10 cellular contexts compared by ENCODE assay signal in the genomic region with DNA sequence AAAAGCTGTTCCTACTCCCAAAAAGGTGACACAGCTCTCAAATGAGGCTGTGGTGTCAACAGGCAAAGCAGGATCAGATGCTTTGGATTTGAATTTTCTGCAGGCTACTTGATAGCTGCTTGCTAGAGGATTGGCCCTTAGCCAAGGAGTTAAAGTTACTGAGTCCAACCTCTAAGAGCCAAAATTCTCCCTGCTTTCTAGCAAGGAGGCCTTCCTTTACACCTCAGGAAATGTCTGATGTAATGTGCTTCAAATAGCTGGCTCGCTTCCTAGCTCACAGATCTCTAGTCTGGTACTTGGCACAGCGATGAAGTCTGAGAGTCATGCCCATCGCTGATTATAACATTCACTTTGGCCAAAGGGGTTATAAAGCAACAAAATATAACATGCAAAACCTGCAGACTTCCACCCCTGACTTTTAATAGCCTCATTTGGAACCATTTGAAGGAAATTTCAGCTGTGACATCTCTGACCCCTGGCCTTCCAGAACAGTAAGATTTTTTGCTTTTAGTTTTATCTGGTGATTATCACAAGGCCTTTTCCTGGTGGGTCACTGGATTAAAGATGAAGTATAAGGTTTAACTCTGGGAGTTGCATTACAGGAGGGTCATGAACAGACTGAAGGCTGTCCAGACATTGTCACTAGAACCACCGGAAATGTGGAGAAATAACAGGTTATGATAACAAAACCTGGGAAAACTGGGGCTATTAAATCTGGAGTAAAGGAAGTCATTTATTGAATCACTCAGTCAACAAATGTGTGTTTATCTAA.
DNase-seq lines count a peak whose midpoint lies in the region; ATAC-seq, FAIRE-seq and TF ChIP-seq lines count a peak whose summit lies in the region.
"Had no signal": no experiment of that assay in that cellular context is flagged by ENCODE, and none has a peak within 500 bp of the region (broad histone marks: within the 10 kb centered on the region; RNA-seq: fewer than 3 reads in every experiment).

No MANE protein-coding gene starts in this region.

- peaks cover 0 to 8% of the 10 kb centered on the region in 2 donors for H3K27me3 Mint-ChIP-seq in stimulated activated naive B cell treated with anti-CD40 and anti-IgM and Interleukin-4, amounts not matched to agents 10 μg/mL and 1 μg/mL and 100 μg/mL, for 72 hours
- H3K27me3 Mint-ChIP-seq in activated CD4-positive, alpha-beta T cell treated with anti-CD3 and anti-CD28 coated beads, Interleukin-2, amount 10 ng/mL, durations not matched to agents 24 days and 14 days: no peaks in the 10 kb centered on the region

- H3K9me3 Mint-ChIP-seq in stimulated activated naive B cell treated with anti-CD40 and anti-IgM and Interleukin-4, amounts not matched to agents 10 μg/mL and 1 μg/mL and 100 μg/mL, for 72 hours: no peaks in the 10 kb centered on the region
- no peaks in the 10 kb centered on the region for H3K9me3 Mint-ChIP-seq in activated CD4-positive, alpha-beta T cell treated with anti-CD3 and anti-CD28 coated beads, Interleukin-2, amount 10 ng/mL, durations not matched to agents 24 days and 14 days

- H3K4me3 ChIP-seq in retinal pigment epithelial cell (ENCODE audit: low read length): no peak overlapping the region

- no peak overlapping the region for H3K27ac Mint-ChIP-seq in stimulated activated naive B cell treated with anti-CD40 and anti-IgM and Interleukin-4, amounts not matched to agents 10 μg/mL and 1 μg/mL and 100 μg/mL, for 72 hours
- H3K27ac Mint-ChIP-seq in activated CD4-positive, alpha-beta T cell treated with anti-CD3 and anti-CD28 coated beads, Interleukin-2, amount 10 ng/mL, durations not matched to agents 24 days and 14 days: no peak overlapping the region

- DNase-seq in GM18507 (ENCODE audit: extremely low spot score, insufficient read length, low read depth): no peak
- peak; percentile 18 for DNase-seq in RPMI7951 (ENCODE audit: low read depth)
- DNase-seq in fibroblast of the conjunctiva (ENCODE audit: low read depth): peak; percentile 97
- DNase-seq in retinal pigment epithelial cell (ENCODE audit: low read depth): peak; percentile 98
- DNase-seq in stimulated activated naive B cell treated with anti-CD40 and anti-IgM and Interleukin-4, amounts not matched to agents 10 μg/mL and 1 μg/mL and 100 μg/mL, for 72 hours: no peak
- no peak for DNase-seq in activated CD4-positive, alpha-beta T cell treated with anti-CD3 and anti-CD28 coated beads, Interleukin-2, amount 10 ng/mL, durations not matched to agents 24 days and 14 days
- DNase-seq in activated CD4-positive, CD25-positive, alpha-beta regulatory T cell treated with anti-CD3 and anti-CD28 coated beads, Interleukin-2, amount 50 U/mL, for 72 hours: no peak
- DNase-seq: islet precursor cell had no signal

- peak; percentile 15 for FAIRE-seq in GM18507 (lab: Jason Lieb, UNC)
- FAIRE-seq: GM12892 had no signal

- ATAC-seq in stimulated activated naive B cell treated with anti-CD40 and anti-IgM and Interleukin-4, amounts not matched to agents 10 μg/mL and 1 μg/mL and 100 μg/mL, for 72 hours (replicated peaks): no peak
- no peak for ATAC-seq in GM19395 (IDR thresholded peaks at IDR 0.05; ENCODE audit: unreplicated experiment)

- TF ChIP-seq CTCF in retinal pigment epithelial cell (conservative IDR thresholded peaks at IDR 0.05; ENCODE audit: low read depth, low read length): no peak

- H3K4me3 Mint-ChIP-seq in stimulated activated naive B cell treated with anti-CD40 and anti-IgM and Interleukin-4, amounts not matched to agents 10 μg/mL and 1 μg/mL and 100 μg/mL, for 72 hours: no peak overlapping the region
- no peak overlapping the region for H3K4me3 Mint-ChIP-seq in activated CD4-positive, alpha-beta T cell treated with anti-CD3 and anti-CD28 coated beads, Interleukin-2, amount 10 ng/mL, durations not matched to agents 24 days and 14 days

- peaks cover 0 to 4% of the 10 kb centered on the region in 2 donors for H3K36me3 Mint-ChIP-seq in stimulated activated naive B cell treated with anti-CD40 and anti-IgM and Interleukin-4, amounts not matched to agents 10 μg/mL and 1 μg/mL and 100 μg/mL, for 72 hours
- no peaks in the 10 kb centered on the region for H3K36me3 Mint-ChIP-seq in activated CD4-positive, alpha-beta T cell treated with anti-CD3 and anti-CD28 coated beads, Interleukin-2, amount 10 ng/mL, durations not matched to agents 24 days and 14 days (ENCODE audit: low read depth)

- intact Hi-C loops in activated CD4-positive, alpha-beta T cell treated with anti-CD3 and anti-CD28 coated beads, Interleukin-2, amount 10 ng/mL, durations not matched to agents 24 days and 14 days (cut with micrococcal nuclease): loop anchor here (2.0 kb wide), 1 partner anchor 101 kb away; no protein-coding TSS in a partner anchor

- peaks cover 3 to 16% of the 10 kb centered on the region in 2 donors for H3K4me1 Mint-ChIP-seq in stimulated activated naive B cell treated with anti-CD40 and anti-IgM and Interleukin-4, amounts not matched to agents 10 μg/mL and 1 μg/mL and 100 μg/mL, for 72 hours
- H3K4me1 Mint-ChIP-seq in activated CD4-positive, alpha-beta T cell treated with anti-CD3 and anti-CD28 coated beads, Interleukin-2, amount 10 ng/mL, durations not matched to agents 24 days and 14 days: peaks cover 2% of the 10 kb centered on the region

Comparison
In these comparisons a context has a peak if more than half of its experiments do, and no peak if none do; other contexts are left out.
1. DNase-seq: peak in RPMI7951 (single experiment), fibroblast of the conjunctiva (single experiment) and retinal pigment epithelial cell (single experiment); none in GM18507 (single experiment), stimulated activated naive B cell treated with anti-CD40 and anti-IgM and Interleukin-4, amounts not matched to agents 10 μg/mL and 1 μg/mL and 100 μg/mL, for 72 hours (single experiment), activated CD4-positive, alpha-beta T cell treated with anti-CD3 and anti-CD28 coated beads, Interleukin-2, amount 10 ng/mL, durations not matched to agents 24 days and 14 days (single experiment) and activated CD4-positive, CD25-positive, alpha-beta regulatory T cell treated with anti-CD3 and anti-CD28 coated beads, Interleukin-2, amount 50 U/mL, for 72 hours (single experiment).